1 cellular context compared by ENCODE assay signal in genomic region chrX:154434394-154435168, GRCh38.
TF ChIP-seq lines count a peak whose summit lies in the region.

No MANE protein-coding gene starts in this region.

TF ChIP-seq in HepG2, 621 proteins besides CTCF, POLR2A, EP300 and RAD21:
- no peak for TF ChIP-seq ZNF296 (CRISPR knock-in tag; conservative IDR thresholded peaks at IDR 0.05)
- peak; percentile 50 for TF ChIP-seq ZNF629 (CRISPR knock-in tag; conservative IDR thresholded peaks at IDR 0.05)
